16 cellular contexts compared by ENCODE assay signal in the genomic region with DNA sequence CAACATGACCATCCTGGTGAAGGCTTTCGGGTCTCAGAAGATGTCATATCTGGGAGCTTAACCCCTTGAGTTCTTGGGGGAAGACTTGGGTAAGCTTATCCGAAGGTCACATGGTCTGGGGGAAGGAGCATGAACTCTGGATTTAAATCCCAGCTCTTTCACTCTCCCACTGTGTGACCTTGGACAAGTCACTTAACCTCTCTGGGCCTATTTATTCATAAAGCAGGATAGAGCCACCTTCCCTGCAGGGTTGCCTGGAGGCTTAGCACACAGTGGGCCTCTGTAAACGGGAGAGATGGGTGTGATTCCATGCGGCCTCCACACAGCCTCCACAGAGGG. TPM values are rescaled to one million over a fixed set of nuclear protein-coding genes. Genes with fewer than 3 reads are reported as not detected.
DNase-seq lines count a peak whose midpoint lies in the region; ATAC-seq and TF ChIP-seq lines count a peak whose summit lies in the region.
"Had no signal": no experiment of that assay in that cellular context is flagged by ENCODE, and none has a peak within 500 bp of the region (broad histone marks: within the 10 kb centered on the region; RNA-seq: fewer than 3 reads in every experiment).

No MANE protein-coding gene starts in this region.

- TF ChIP-seq POLR2A in gastroesophageal sphincter (IDR thresholded peaks at IDR 0.05) (no peak), prostate gland (IDR thresholded peaks at IDR 0.05) (no peak), uterus (IDR thresholded peaks at IDR 0.05) (no peak)

- H3K27me3 ChIP-seq in heart right ventricle: no peaks in the 10 kb centered on the region
- H3K27me3 ChIP-seq in gastroesophageal sphincter: no peaks in the 10 kb centered on the region
- no peaks in the 10 kb centered on the region for H3K27me3 ChIP-seq in prostate gland (replicated peaks; ENCODE audit: insufficient read depth)
- H3K27me3 ChIP-seq in uterus: no peaks in the 10 kb centered on the region
- H3K27me3 ChIP-seq: SJSA1 had no signal

- H3K27ac ChIP-seq in heart right ventricle: peak overlapping the region; percentile 70 to 89 (median 80)
- H3K27ac ChIP-seq in gastroesophageal sphincter: peak overlapping the region; percentile 47 to 99 (median 93)
- H3K27ac ChIP-seq in prostate gland: peak overlapping the region; percentile 65 to 84
- peak overlapping the region; percentile 82 to 85 for H3K27ac ChIP-seq in uterus
- H3K27ac ChIP-seq: HL-60, neutrophil, SJSA1 had no signal

- 75 to 81% methylated on average over 4 of the region's 4 CpGs for WGBS in heart right ventricle, 2 donors
- WGBS in gastroesophageal sphincter (ENCODE audit: low coverage in 1 of 2), 2 donors: 55% methylated on average over 4 of the region's 4 CpGs; no CpG with 5 or more reads in 1 of the 2 donors
- WGBS in prostate gland: 49% methylated on average over 4 of the region's 4 CpGs

- TF ChIP-seq EP300 in gastroesophageal sphincter (IDR thresholded peaks at IDR 0.05): no peak

- H3K9me3 ChIP-seq in heart right ventricle: no peaks in the 10 kb centered on the region
- no peaks in the 10 kb centered on the region for H3K9me3 ChIP-seq in gastroesophageal sphincter
- H3K9me3 ChIP-seq in prostate gland: no peaks in the 10 kb centered on the region
- no peaks in the 10 kb centered on the region for H3K9me3 ChIP-seq in uterus
- H3K9me3 ChIP-seq: A549, neutrophil, SJSA1 had no signal

- intact Hi-C loops in heart right ventricle (cut with DNase I) (loop anchor here in 2 of 10 donors (5.0 kb wide), 2 partner anchors 36 to 56 kb away; no protein-coding TSS in a partner anchor), Right ventricle myocardium inferior (cut with DNase I) (no loop called here), prostate gland (cut with DNase I) (loop anchor here (1.0 kb wide), 1 partner anchor 38 kb away; no protein-coding TSS in a partner anchor), uterus (cut with DNase I; ENCODE audit: low total_unique reads) (no loop called here)

- no peaks in the 10 kb centered on the region for H3K36me3 ChIP-seq in heart right ventricle
- H3K36me3 ChIP-seq in gastroesophageal sphincter: no peaks in the 10 kb centered on the region
- no peaks in the 10 kb centered on the region for H3K36me3 ChIP-seq in prostate gland
- H3K36me3 ChIP-seq in uterus: no peaks in the 10 kb centered on the region
- H3K36me3 ChIP-seq: neutrophil, SJSA1 had no signal

- ATAC-seq in heart right ventricle (no peak), Right ventricle myocardium inferior (no peak), gastroesophageal sphincter (no peak)

- H3K4me3 ChIP-seq in heart right ventricle (no peak overlapping the region), gastroesophageal sphincter (no peak overlapping the region), prostate gland (no peak overlapping the region), uterus (no peak overlapping the region)
- H3K4me3 ChIP-seq: A549, SJSA1 had no signal

- H3K4me1 ChIP-seq in heart right ventricle (peaks cover 3 to 39% (median 15%) of the 10 kb centered on the region in 9 donors), gastroesophageal sphincter (peaks cover 12 to 100% (median 23%) of the 10 kb centered on the region in 3 donors), prostate gland (replicated peaks) (no peaks in the 10 kb centered on the region), uterus (peaks cover 0 to 3% of the 10 kb centered on the region in 2 donors)
- H3K4me1 ChIP-seq: SJSA1 had no signal

- no peak for TF ChIP-seq CTCF in heart right ventricle (IDR thresholded peaks at IDR 0.05)
- no peak for TF ChIP-seq CTCF in gastroesophageal sphincter (IDR thresholded peaks at IDR 0.05)
- no peak for TF ChIP-seq CTCF in prostate gland (IDR thresholded peaks at IDR 0.05)
- no peak for TF ChIP-seq CTCF in uterus (IDR thresholded peaks at IDR 0.05)

- DNase-seq in heart right ventricle: no peak
- DNase-seq in Right ventricle myocardium inferior (ENCODE audit: missing footprints): no peak
- no peak for DNase-seq in prostate gland (ENCODE audit: low spot score)
- DNase-seq in uterus: no peak
- DNase-seq in stimulated activated CD4-positive, alpha-beta T cell treated with anti-CD3 and anti-CD28 coated beads, Interleukin-2, amount 100 ng/mL, for 48 hours: no peak
- DNase-seq in GF-D8 (lab: John Stamatoyannopoulos, UW): no peak
- DNase-seq in Ammon's horn (ENCODE audit: low spot score): no peak
- DNase-seq: activated CD4-positive, CD25-positive, alpha-beta regulatory T cell treated with anti-CD3 and anti-CD28 coated beads, Interleukin-2, amount 50 U/mL, for 72 hours; cortex of kidney; NCI-H510A treated with DMSO at 0.1 percent for 48 hours; stimulated activated CD4-positive, alpha-beta T cell treated with anti-CD3 and anti-CD28 coated beads, Interleukin-4, amount 100 ng/mL, for 1 hour had no signal

RNA-seq across cellular contexts. Expression of gene ARHGEF10L, which starts 8.2 kb away (rescaled TPM):
- total RNA-seq in heart right ventricle: 10 to 100 TPM; 45.4 to 65.0 (median 49.4) TPM
- polyA plus RNA-seq in heart right ventricle: 10 to 100 TPM; 52.8 to 68.4 TPM
- total RNA-seq in Right ventricle myocardium inferior: 59.9 TPM
- 10 to 100 TPM; 50.9 to 97.0 (median 80.3) TPM for total RNA-seq in gastroesophageal sphincter
- 10 to 100 TPM; 26.0 to 39.7 TPM for total RNA-seq in prostate gland
- 10 to 100 TPM in 3 of 4 donors, 1 to 10 TPM in 1; 5.6 to 61.9 (median 19.1) TPM for total RNA-seq in uterus
